ENCODE assay signal across 21 cellular contexts in the genomic region with DNA sequence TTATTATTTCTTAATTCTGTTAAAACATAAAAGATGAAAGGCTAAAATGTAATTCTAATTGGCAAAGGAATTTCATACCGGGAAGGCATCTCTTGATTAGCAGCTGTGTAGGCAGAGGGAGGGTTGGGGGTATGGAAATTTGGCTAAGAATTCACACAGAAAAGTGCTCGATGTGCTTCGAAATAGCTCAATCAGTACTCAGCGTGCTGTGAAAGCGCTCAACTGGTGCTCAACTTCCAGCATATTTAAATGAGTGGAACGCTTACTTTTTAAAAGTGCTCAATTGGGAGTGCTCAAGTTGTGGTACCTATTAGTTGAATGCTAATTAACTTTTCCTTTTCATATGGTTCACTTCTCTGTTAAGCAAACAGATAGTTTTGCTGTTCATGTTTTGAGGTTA.
"Had no signal": no experiment of that assay in that cellular context is flagged by ENCODE, and none has a peak within 500 bp of the region (broad histone marks: within the 10 kb centered on the region; RNA-seq: fewer than 3 reads in every experiment).

No MANE protein-coding gene starts in this region.

- H3K27ac ChIP-seq: brain microvascular endothelial cell, cardiac muscle cell, SJSA1 had no signal

- H3K4me1 ChIP-seq: SJSA1 had no signal

- H3K36me3 ChIP-seq: brain microvascular endothelial cell, cardiac muscle cell, SJSA1 had no signal

- H3K27me3 ChIP-seq: brain microvascular endothelial cell, cardiac muscle cell, SJSA1 had no signal

- H3K27ac Mint-ChIP-seq: activated B cell treated with CpG ODN at 0.5 μM for 24 hours; activated CD4-positive, alpha-beta memory T cell treated with anti-CD3 and anti-CD28 coated beads, Interleukin-2, amount 10 ng/mL, durations not matched to agents 7 days and 5 days; activated CD4-positive, alpha-beta T cell treated with anti-CD3 and anti-CD28 coated beads, Interleukin-2, amount 10 ng/mL, durations not matched to agents 7 days and 5 days; activated naive CD4-positive, alpha-beta T cell treated with anti-CD3 and anti-CD28 coated beads, Interleukin-2, amount 10 ng/mL, durations not matched to agents 7 days and 5 days; activated naive CD8-positive, alpha-beta T cell treated with anti-CD3 and anti-CD28 coated beads for 36 hours; activated T-helper 17 cell treated with anti-CD3 and anti-CD28 coated beads, Interleukin-2, amount 50 U/mL, for 72 hours; T-helper 1 cell treated with Interleukin-12 subunit alpha and Interleukin-12 subunit beta and Interleukin-4 antibody, amounts not matched to agents 30 μg/mL and 1 μg/mL, for 36 hours had no signal

- H3K4me3 ChIP-seq: cardiac muscle cell, SJSA1 had no signal

- H3K9me3 Mint-ChIP-seq: activated B cell treated with CpG ODN at 0.5 μM for 24 hours; activated CD4-positive, alpha-beta T cell treated with anti-CD3 and anti-CD28 coated beads, Interleukin-2, amount 10 ng/mL, durations not matched to agents 7 days and 5 days; activated naive CD8-positive, alpha-beta T cell treated with anti-CD3 and anti-CD28 coated beads for 36 hours had no signal

- DNase-seq: activated B cell treated with CpG ODN at 0.5 μM for 24 hours; activated CD4-positive, alpha-beta memory T cell treated with anti-CD3 and anti-CD28 coated beads, Interleukin-2, amount 10 ng/mL, durations not matched to agents 7 days and 5 days; activated CD4-positive, alpha-beta T cell treated with anti-CD3 and anti-CD28 coated beads, Interleukin-2, amount 10 ng/mL, durations not matched to agents 7 days and 5 days; activated gamma-delta T cell treated with Interleukin-2 at 50 U/mL for 16 hours; activated naive CD4-positive, alpha-beta T cell treated with anti-CD3 and anti-CD28 coated beads, Interleukin-2, amount 10 ng/mL, durations not matched to agents 7 days and 5 days; activated naive CD8-positive, alpha-beta T cell treated with anti-CD3 and anti-CD28 coated beads for 36 hours; activated T-cell treated with anti-CD3 and anti-CD28 coated beads for 4 hours; activated T-cell treated with anti-CD3 and anti-CD28 coated beads, Interleukin-2, amount 50 U/mL, for 48 hours; brain microvascular endothelial cell; KG1; NCI-H1048; NCI-H146; NCI-H187 treated with DMSO at 0.1 percent for 48 hours; NCI-H2081 treated with DMSO at 0.1 percent for 48 hours; NCI-H446; NCI-H524; SHP77 had no signal

- H3K9me3 ChIP-seq: SJSA1 had no signal

- H3K4me1 Mint-ChIP-seq: activated B cell treated with CpG ODN at 0.5 μM for 24 hours; activated CD4-positive, alpha-beta memory T cell treated with anti-CD3 and anti-CD28 coated beads, Interleukin-2, amount 10 ng/mL, durations not matched to agents 7 days and 5 days; activated CD4-positive, alpha-beta T cell treated with anti-CD3 and anti-CD28 coated beads, Interleukin-2, amount 10 ng/mL, durations not matched to agents 7 days and 5 days; activated naive CD4-positive, alpha-beta T cell treated with anti-CD3 and anti-CD28 coated beads, Interleukin-2, amount 10 ng/mL, durations not matched to agents 7 days and 5 days; activated naive CD8-positive, alpha-beta T cell treated with anti-CD3 and anti-CD28 coated beads for 36 hours; activated T-helper 17 cell treated with anti-CD3 and anti-CD28 coated beads, Interleukin-2, amount 50 U/mL, for 72 hours had no signal

- H3K4me3 Mint-ChIP-seq: activated B cell treated with CpG ODN at 0.5 μM for 24 hours; activated CD4-positive, alpha-beta memory T cell treated with anti-CD3 and anti-CD28 coated beads, Interleukin-2, amount 10 ng/mL, durations not matched to agents 7 days and 5 days; activated CD4-positive, alpha-beta T cell treated with anti-CD3 and anti-CD28 coated beads, Interleukin-2, amount 10 ng/mL, durations not matched to agents 7 days and 5 days; activated naive CD4-positive, alpha-beta T cell treated with anti-CD3 and anti-CD28 coated beads, Interleukin-2, amount 10 ng/mL, durations not matched to agents 7 days and 5 days; activated naive CD8-positive, alpha-beta T cell treated with anti-CD3 and anti-CD28 coated beads for 36 hours; activated T-helper 17 cell treated with anti-CD3 and anti-CD28 coated beads, Interleukin-2, amount 50 U/mL, for 72 hours; T-helper 1 cell treated with Interleukin-12 subunit alpha and Interleukin-12 subunit beta and Interleukin-4 antibody, amounts not matched to agents 30 μg/mL and 1 μg/mL, for 36 hours had no signal

- ATAC-seq: activated T-helper 17 cell treated with anti-CD3 and anti-CD28 coated beads, Interleukin-2, amount 50 U/mL, for 72 hours had no signal

- H3K36me3 Mint-ChIP-seq: activated naive CD4-positive, alpha-beta T cell treated with anti-CD3 and anti-CD28 coated beads, Interleukin-2, amount 10 ng/mL, durations not matched to agents 7 days and 5 days; activated naive CD8-positive, alpha-beta T cell treated with anti-CD3 and anti-CD28 coated beads for 36 hours had no signal

- H3K27me3 Mint-ChIP-seq: activated B cell treated with CpG ODN at 0.5 μM for 24 hours; activated CD4-positive, alpha-beta memory T cell treated with anti-CD3 and anti-CD28 coated beads, Interleukin-2, amount 10 ng/mL, durations not matched to agents 7 days and 5 days; activated CD4-positive, alpha-beta T cell treated with anti-CD3 and anti-CD28 coated beads, Interleukin-2, amount 10 ng/mL, durations not matched to agents 7 days and 5 days; activated naive CD4-positive, alpha-beta T cell treated with anti-CD3 and anti-CD28 coated beads, Interleukin-2, amount 10 ng/mL, durations not matched to agents 7 days and 5 days; activated naive CD8-positive, alpha-beta T cell treated with anti-CD3 and anti-CD28 coated beads for 36 hours; activated T-helper 17 cell treated with anti-CD3 and anti-CD28 coated beads, Interleukin-2, amount 50 U/mL, for 72 hours had no signal
